8 cellular contexts compared by ENCODE assay signal in genomic region chr3:14401692-14402303, GRCh38. TPM values are rescaled to one million over a fixed set of nuclear protein-coding genes. Genes with fewer than 3 reads are reported as not detected.
DNase-seq lines count a peak whose midpoint lies in the region; ATAC-seq, FAIRE-seq and TF ChIP-seq lines count a peak whose summit lies in the region.

No MANE protein-coding gene starts in this region.

- ATAC-seq in GM21529 (IDR thresholded peaks at IDR 0.05; ENCODE audit: unreplicated experiment): no peak

- intact Hi-C loops in activated CD4-positive, alpha-beta T cell treated with anti-CD3 and anti-CD28 coated beads, Interleukin-2, amount 10 ng/mL, durations not matched to agents 24 days and 14 days (cut with micrococcal nuclease): loop anchor here (1.0 to 10.0 kb wide), 7 partner anchors 9 to 543 kb away; partner anchors contain the start of genes LSM3, NR2C2, TMEM43 and XPC
- intact Hi-C loops in tibial artery (cut with DNase I; ENCODE audit: low total_unique reads): loop anchor here (2.0 kb wide), 2 partner anchors 31 to 51 kb away; no protein-coding TSS in a partner anchor

- H3K9me3 ChIP-seq in tibial artery: no peaks in the 10 kb centered on the region

- peaks cover 0 to 43% (median 38%) of the 10 kb centered on the region in 4 donors for H3K4me1 ChIP-seq in tibial artery

- no peaks in the 10 kb centered on the region for H3K9me3 Mint-ChIP-seq in activated CD4-positive, alpha-beta T cell treated with anti-CD3 and anti-CD28 coated beads, Interleukin-2, amount 10 ng/mL, durations not matched to agents 24 days and 14 days

- TF ChIP-seq CTCF in kidney epithelial cell (IDR thresholded peaks at IDR 0.05; ENCODE audit: insufficient read depth, low read length, poor library complexity, severe bottlenecking): no peak
- TF ChIP-seq CTCF in tibial artery (IDR thresholded peaks at IDR 0.05): no peak

- H3K27me3 ChIP-seq in kidney epithelial cell (ENCODE audit: control insufficient read depth, insufficient read depth, low read length): no peaks in the 10 kb centered on the region
- H3K27me3 ChIP-seq in tibial artery: no peaks in the 10 kb centered on the region

- H3K4me3 Mint-ChIP-seq in activated CD4-positive, alpha-beta T cell treated with anti-CD3 and anti-CD28 coated beads, Interleukin-2, amount 10 ng/mL, durations not matched to agents 24 days and 14 days: peak overlapping the region; percentile 99

- no peak for FAIRE-seq in GM12892 (lab: Jason Lieb, UNC)

- H3K27ac Mint-ChIP-seq in activated CD4-positive, alpha-beta T cell treated with anti-CD3 and anti-CD28 coated beads, Interleukin-2, amount 10 ng/mL, durations not matched to agents 24 days and 14 days: peak overlapping the region; percentile 97

- peaks cover 8% of the 10 kb centered on the region for H3K36me3 Mint-ChIP-seq in activated CD4-positive, alpha-beta T cell treated with anti-CD3 and anti-CD28 coated beads, Interleukin-2, amount 10 ng/mL, durations not matched to agents 24 days and 14 days (ENCODE audit: low read depth)

- TF ChIP-seq POLR2A in GM12892 (IDR thresholded peaks at IDR 0.05; ENCODE audit: low read depth, low read length): no peak

- H3K4me3 ChIP-seq in kidney epithelial cell (ENCODE audit: low read depth, low read length) (peak overlapping the region; percentile 31), tibial artery (peak overlapping the region; percentile 85 to 88)

- H3K27me3 Mint-ChIP-seq in activated CD4-positive, alpha-beta T cell treated with anti-CD3 and anti-CD28 coated beads, Interleukin-2, amount 10 ng/mL, durations not matched to agents 24 days and 14 days: no peaks in the 10 kb centered on the region

- H3K27ac ChIP-seq in angular gyrus (ENCODE audit: low read depth, low read length) (peak overlapping the region; percentile 50), tibial artery (peak overlapping the region; percentile 69 to 79)

- DNase-seq in activated CD4-positive, alpha-beta T cell treated with anti-CD3 and anti-CD28 coated beads, Interleukin-2, amount 10 ng/mL, durations not matched to agents 24 days and 14 days: no peak
- DNase-seq in activated CD4-positive, alpha-beta T cell treated with anti-CD3 and anti-CD28 coated beads for 48 hours: no peak
- DNase-seq in kidney epithelial cell (ENCODE audit: low read depth) (no peak), tibial artery (no peak), iPS-NIHi7 (ENCODE audit: extremely low spot score) (no peak), GM12892 (ENCODE audit: insufficient read length) (no peak)

- peaks cover 46% of the 10 kb centered on the region for H3K4me1 Mint-ChIP-seq in activated CD4-positive, alpha-beta T cell treated with anti-CD3 and anti-CD28 coated beads, Interleukin-2, amount 10 ng/mL, durations not matched to agents 24 days and 14 days

- H3K36me3 ChIP-seq in kidney epithelial cell (ENCODE audit: control insufficient read depth, insufficient read depth, low read length) (no peaks in the 10 kb centered on the region), tibial artery (no peaks in the 10 kb centered on the region)

RNA-seq across cellular contexts. Expression of gene SLC6A6, which starts 0.6 kb away (rescaled TPM):
- total RNA-seq in activated CD4-positive, alpha-beta T cell treated with anti-CD3 and anti-CD28 coated beads, Interleukin-2, amount 10 ng/mL, durations not matched to agents 24 days and 14 days: 53.9 and 63.7 TPM in 2 replicates
- total RNA-seq in kidney epithelial cell: 3.8 and 4.1 TPM in 2 replicates
- polyA plus RNA-seq in GM12892 (2012; ENCODE audit: missing spikeins): 15.9 TPM

Comparison
In these comparisons a context has a peak if more than half of its experiments do, and no peak if none do; other contexts are left out.
1. RNA of gene SLC6A6, which starts 0.6 kb away (total RNA-seq): 53.9 to 63.7 TPM in activated CD4-positive, alpha-beta T cell treated with anti-CD3 and anti-CD28 coated beads, Interleukin-2, amount 10 ng/mL, durations not matched to agents 24 days and 14 days; 3.8 to 4.1 TPM in kidney epithelial cell; every median in the first group is over 10 times any median in the second.